ENCODE assay signal across 1 cellular context in genomic region chr9:109205526-109205925, GRCh38.
TF ChIP-seq lines count a peak whose summit lies in the region.

No MANE protein-coding gene starts in this region.

TF ChIP-seq in HCT116, 20 proteins besides CTCF, POLR2A, EP300 and RAD21 (continued from another document):
- TF ChIP-seq, protein P1, sequence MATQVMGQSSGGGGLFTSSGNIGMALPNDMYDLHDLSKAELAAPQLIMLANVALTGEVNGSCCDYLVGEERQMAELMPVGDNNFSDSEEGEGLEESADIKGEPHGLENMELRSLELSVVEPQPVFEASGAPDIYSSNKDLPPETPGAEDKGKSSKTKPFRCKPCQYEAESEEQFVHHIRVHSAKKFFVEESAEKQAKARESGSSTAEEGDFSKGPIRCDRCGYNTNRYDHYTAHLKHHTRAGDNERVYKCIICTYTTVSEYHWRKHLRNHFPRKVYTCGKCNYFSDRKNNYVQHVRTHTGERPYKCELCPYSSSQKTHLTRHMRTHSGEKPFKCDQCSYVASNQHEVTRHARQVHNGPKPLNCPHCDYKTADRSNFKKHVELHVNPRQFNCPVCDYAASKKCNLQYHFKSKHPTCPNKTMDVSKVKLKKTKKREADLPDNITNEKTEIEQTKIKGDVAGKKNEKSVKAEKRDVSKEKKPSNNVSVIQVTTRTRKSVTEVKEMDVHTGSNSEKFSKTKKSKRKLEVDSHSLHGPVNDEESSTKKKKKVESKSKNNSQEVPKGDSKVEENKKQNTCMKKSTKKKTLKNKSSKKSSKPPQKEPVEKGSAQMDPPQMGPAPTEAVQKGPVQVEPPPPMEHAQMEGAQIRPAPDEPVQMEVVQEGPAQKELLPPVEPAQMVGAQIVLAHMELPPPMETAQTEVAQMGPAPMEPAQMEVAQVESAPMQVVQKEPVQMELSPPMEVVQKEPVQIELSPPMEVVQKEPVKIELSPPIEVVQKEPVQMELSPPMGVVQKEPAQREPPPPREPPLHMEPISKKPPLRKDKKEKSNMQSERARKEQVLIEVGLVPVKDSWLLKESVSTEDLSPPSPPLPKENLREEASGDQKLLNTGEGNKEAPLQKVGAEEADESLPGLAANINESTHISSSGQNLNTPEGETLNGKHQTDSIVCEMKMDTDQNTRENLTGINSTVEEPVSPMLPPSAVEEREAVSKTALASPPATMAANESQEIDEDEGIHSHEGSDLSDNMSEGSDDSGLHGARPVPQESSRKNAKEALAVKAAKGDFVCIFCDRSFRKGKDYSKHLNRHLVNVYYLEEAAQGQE (IDR thresholded peaks at IDR 0.05; ENCODE audit: low read depth): no peak
- TF ChIP-seq CBX3 (IDR thresholded peaks at IDR 0.05; ENCODE audit: low read depth): no peak
